Comparison of ENCODE assay signal across 1 cellular context in the genomic region with DNA sequence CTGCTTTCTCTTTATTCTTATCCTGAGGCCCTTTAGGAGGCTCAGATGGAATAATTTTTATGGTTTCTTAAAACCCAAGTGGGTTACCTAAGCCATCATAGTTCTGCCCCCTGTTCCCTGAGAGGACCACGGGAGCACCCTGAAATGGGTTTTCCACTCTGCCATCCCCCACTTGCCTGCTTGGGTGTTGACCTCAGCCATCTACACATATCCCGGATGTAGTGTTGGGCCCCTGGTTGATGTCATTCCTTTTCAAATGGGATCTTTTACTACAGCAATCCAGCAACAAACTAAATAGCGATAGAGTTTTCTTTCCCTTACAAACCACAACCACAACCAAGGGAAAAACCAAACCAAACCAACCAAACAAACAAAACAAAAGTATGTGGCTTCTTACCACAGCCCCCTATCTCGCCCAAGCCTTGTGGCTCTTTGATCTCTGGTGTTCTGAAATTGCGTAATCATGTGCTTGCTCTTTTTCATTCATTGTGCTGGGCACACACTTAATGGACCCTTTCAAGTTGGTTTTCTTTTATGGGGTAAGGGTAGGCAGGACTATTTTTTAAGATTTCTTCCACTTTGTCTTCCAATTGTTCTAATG.
TF ChIP-seq lines count a peak whose summit lies in the region.

No MANE protein-coding gene starts in this region.

TF ChIP-seq in HepG2, 621 proteins besides CTCF, POLR2A, EP300 and RAD21 (continued from another document and continues in another):
- TF ChIP-seq, protein P1, sequence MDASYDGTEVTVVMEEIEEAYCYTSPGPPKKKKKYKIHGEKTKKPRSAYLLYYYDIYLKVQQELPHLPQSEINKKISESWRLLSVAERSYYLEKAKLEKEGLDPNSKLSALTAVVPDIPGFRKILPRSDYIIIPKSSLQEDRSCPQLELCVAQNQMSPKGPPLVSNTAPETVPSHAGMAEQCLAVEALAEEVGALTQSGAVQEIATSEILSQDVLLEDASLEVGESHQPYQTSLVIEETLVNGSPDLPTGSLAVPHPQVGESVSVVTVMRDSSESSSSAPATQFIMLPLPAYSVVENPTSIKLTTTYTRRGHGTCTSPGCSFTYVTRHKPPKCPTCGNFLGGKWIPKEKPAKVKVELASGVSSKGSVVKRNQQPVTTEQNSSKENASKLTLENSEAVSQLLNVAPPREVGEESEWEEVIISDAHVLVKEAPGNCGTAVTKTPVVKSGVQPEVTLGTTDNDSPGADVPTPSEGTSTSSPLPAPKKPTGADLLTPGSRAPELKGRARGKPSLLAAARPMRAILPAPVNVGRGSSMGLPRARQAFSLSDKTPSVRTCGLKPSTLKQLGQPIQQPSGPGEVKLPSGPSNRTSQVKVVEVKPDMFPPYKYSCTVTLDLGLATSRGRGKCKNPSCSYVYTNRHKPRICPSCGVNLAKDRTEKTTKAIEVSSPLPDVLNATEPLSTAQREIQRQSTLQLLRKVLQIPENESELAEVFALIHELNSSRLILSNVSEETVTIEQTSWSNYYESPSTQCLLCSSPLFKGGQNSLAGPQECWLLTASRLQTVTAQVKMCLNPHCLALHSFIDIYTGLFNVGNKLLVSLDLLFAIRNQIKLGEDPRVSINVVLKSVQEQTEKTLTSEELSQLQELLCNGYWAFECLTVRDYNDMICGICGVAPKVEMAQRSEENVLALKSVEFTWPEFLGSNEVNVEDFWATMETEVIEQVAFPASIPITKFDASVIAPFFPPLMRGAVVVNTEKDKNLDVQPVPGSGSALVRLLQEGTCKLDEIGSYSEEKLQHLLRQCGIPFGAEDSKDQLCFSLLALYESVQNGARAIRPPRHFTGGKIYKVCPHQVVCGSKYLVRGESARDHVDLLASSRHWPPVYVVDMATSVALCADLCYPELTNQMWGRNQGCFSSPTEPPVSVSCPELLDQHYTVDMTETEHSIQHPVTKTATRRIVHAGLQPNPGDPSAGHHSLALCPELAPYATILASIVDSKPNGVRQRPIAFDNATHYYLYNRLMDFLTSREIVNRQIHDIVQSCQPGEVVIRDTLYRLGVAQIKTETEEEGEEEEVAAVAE (CRISPR knock-in tag; IDR thresholded peaks at IDR 0.05; ENCODE audit: borderline replicate concordance), result 0 out of 2 replicates have a peak, but pooled peaks have one; percentile 37
- TF ChIP-seq MIXL1 (CRISPR knock-in tag; IDR thresholded peaks at IDR 0.05), result no peak
- TF ChIP-seq FOXA3 (CRISPR knock-in tag; IDR thresholded peaks at IDR 0.05), result peak; percentile 40; the same call in 1 of the 2 replicates
- TF ChIP-seq ZNF674 (CRISPR knock-in tag; IDR thresholded peaks at IDR 0.05; ENCODE audit: low read depth), result no peak
- TF ChIP-seq TCF7L2 (IDR thresholded peaks at IDR 0.05; ENCODE audit: low read depth, low read length), result peak; percentile 82
- TF ChIP-seq MATR3 (CRISPR knock-in tag; IDR thresholded peaks at IDR 0.05), result no peak
- TF ChIP-seq, protein P2, sequence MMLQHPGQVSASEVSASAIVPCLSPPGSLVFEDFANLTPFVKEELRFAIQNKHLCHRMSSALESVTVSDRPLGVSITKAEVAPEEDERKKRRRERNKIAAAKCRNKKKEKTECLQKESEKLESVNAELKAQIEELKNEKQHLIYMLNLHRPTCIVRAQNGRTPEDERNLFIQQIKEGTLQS (CRISPR knock-in tag; IDR thresholded peaks at IDR 0.05), result no peak
- no peak for TF ChIP-seq PCBP1 (IDR thresholded peaks at IDR 0.05; ENCODE audit: borderline replicate concordance, low read depth, low read length)
- TF ChIP-seq FOXA1 (IDR thresholded peaks at IDR 0.05), result no peak
- 0 out of 2 replicates have a peak, but pooled peaks have one; percentile 16 for TF ChIP-seq FOXA1 (CRISPR knock-in tag; IDR thresholded peaks at IDR 0.05)
- peak; percentile 68; the same call in 1 of the 2 replicates for TF ChIP-seq KDM1A (CRISPR knock-in tag; IDR thresholded peaks at IDR 0.05)
- TF ChIP-seq, protein P3, sequence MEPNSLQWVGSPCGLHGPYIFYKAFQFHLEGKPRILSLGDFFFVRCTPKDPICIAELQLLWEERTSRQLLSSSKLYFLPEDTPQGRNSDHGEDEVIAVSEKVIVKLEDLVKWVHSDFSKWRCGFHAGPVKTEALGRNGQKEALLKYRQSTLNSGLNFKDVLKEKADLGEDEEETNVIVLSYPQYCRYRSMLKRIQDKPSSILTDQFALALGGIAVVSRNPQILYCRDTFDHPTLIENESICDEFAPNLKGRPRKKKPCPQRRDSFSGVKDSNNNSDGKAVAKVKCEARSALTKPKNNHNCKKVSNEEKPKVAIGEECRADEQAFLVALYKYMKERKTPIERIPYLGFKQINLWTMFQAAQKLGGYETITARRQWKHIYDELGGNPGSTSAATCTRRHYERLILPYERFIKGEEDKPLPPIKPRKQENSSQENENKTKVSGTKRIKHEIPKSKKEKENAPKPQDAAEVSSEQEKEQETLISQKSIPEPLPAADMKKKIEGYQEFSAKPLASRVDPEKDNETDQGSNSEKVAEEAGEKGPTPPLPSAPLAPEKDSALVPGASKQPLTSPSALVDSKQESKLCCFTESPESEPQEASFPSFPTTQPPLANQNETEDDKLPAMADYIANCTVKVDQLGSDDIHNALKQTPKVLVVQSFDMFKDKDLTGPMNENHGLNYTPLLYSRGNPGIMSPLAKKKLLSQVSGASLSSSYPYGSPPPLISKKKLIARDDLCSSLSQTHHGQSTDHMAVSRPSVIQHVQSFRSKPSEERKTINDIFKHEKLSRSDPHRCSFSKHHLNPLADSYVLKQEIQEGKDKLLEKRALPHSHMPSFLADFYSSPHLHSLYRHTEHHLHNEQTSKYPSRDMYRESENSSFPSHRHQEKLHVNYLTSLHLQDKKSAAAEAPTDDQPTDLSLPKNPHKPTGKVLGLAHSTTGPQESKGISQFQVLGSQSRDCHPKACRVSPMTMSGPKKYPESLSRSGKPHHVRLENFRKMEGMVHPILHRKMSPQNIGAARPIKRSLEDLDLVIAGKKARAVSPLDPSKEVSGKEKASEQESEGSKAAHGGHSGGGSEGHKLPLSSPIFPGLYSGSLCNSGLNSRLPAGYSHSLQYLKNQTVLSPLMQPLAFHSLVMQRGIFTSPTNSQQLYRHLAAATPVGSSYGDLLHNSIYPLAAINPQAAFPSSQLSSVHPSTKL (CRISPR knock-in tag; IDR thresholded peaks at IDR 0.05), result peak; percentile 77
- TF ChIP-seq, protein P4, sequence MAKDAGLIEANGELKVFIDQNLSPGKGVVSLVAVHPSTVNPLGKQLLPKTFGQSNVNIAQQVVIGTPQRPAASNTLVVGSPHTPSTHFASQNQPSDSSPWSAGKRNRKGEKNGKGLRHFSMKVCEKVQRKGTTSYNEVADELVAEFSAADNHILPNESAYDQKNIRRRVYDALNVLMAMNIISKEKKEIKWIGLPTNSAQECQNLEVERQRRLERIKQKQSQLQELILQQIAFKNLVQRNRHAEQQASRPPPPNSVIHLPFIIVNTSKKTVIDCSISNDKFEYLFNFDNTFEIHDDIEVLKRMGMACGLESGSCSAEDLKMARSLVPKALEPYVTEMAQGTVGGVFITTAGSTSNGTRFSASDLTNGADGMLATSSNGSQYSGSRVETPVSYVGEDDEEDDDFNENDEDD (CRISPR knock-in tag; IDR thresholded peaks at IDR 0.05; ENCODE audit: borderline replicate concordance), result no peak
- peak; percentile 72 for TF ChIP-seq HNF4A (CRISPR knock-in tag; IDR thresholded peaks at IDR 0.05)
- TF ChIP-seq GATAD2A (CRISPR knock-in tag; IDR thresholded peaks at IDR 0.05), result peak; percentile 77
- no peak for TF ChIP-seq ZSCAN29 (CRISPR knock-in tag; conservative IDR thresholded peaks at IDR 0.05)
- TF ChIP-seq, protein P5, sequence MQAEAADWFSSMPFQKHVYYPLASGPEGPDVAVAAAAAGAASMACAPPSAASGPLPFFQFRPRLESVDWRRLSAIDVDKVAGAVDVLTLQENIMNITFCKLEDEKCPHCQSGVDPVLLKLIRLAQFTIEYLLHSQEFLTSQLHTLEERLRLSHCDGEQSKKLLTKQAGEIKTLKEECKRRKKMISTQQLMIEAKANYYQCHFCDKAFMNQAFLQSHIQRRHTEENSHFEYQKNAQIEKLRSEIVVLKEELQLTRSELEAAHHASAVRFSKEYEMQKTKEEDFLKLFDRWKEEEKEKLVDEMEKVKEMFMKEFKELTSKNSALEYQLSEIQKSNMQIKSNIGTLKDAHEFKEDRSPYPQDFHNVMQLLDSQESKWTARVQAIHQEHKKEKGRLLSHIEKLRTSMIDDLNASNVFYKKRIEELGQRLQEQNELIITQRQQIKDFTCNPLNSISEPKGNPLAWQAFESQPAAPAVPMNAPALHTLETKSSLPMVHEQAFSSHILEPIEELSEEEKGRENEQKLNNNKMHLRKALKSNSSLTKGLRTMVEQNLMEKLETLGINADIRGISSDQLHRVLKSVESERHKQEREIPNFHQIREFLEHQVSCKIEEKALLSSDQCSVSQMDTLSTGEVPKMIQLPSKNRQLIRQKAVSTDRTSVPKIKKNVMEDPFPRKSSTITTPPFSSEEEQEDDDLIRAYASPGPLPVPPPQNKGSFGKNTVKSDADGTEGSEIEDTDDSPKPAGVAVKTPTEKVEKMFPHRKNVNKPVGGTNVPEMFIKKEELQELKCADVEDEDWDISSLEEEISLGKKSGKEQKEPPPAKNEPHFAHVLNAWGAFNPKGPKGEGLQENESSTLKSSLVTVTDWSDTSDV (CRISPR knock-in tag; IDR thresholded peaks at IDR 0.05), result no peak
- no peak for TF ChIP-seq NKX3-1 (CRISPR knock-in tag; IDR thresholded peaks at IDR 0.05)
- TF ChIP-seq ZNF547 (CRISPR knock-in tag; IDR thresholded peaks at IDR 0.05), result no peak
- TF ChIP-seq, protein P6, sequence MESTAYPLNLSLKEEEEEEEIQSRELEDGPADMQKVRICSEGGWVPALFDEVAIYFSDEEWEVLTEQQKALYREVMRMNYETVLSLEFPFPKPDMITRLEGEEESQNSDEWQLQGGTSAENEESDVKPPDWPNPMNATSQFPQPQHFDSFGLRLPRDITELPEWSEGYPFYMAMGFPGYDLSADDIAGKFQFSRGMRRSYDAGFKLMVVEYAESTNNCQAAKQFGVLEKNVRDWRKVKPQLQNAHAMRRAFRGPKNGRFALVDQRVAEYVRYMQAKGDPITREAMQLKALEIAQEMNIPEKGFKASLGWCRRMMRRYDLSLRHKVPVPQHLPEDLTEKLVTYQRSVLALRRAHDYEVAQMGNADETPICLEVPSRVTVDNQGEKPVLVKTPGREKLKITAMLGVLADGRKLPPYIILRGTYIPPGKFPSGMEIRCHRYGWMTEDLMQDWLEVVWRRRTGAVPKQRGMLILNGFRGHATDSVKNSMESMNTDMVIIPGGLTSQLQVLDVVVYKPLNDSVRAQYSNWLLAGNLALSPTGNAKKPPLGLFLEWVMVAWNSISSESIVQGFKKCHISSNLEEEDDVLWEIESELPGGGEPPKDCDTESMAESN (CRISPR knock-in tag; conservative IDR thresholded peaks at IDR 0.05), result no peak
- TF ChIP-seq ZNF260 (CRISPR knock-in tag; IDR thresholded peaks at IDR 0.05; ENCODE audit: borderline replicate concordance, low read depth), result no peak
- TF ChIP-seq, protein P7, sequence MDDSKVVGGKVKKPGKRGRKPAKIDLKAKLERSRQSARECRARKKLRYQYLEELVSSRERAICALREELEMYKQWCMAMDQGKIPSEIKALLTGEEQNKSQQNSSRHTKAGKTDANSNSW (CRISPR knock-in tag; IDR thresholded peaks at IDR 0.05; ENCODE audit: borderline replicate concordance), result no peak
- no peak for TF ChIP-seq ZNF225 (CRISPR knock-in tag; IDR thresholded peaks at IDR 0.05)
- TF ChIP-seq SMAD9 (CRISPR knock-in tag; IDR thresholded peaks at IDR 0.05), result no peak
- no peak for TF ChIP-seq NCOR1 (IDR thresholded peaks at IDR 0.05; ENCODE audit: borderline replicate concordance, low read length)
- TF ChIP-seq CEBPB (IDR thresholded peaks at IDR 0.05; ENCODE audit: borderline replicate concordance, low read depth, low read length), result peak; percentile 99
- TF ChIP-seq THAP11 (CRISPR knock-in tag; IDR thresholded peaks at IDR 0.05), result peak; percentile 51; the same call in 1 of the 2 replicates
- TF ChIP-seq NCOA2 (CRISPR knock-in tag; IDR thresholded peaks at IDR 0.05), result 0 out of 2 replicates have a peak, but pooled peaks have one; percentile 30
- TF ChIP-seq ZNF614 (CRISPR knock-in tag; IDR thresholded peaks at IDR 0.05; ENCODE audit: borderline replicate concordance), result peak; percentile 51; the same call in 1 of the 2 replicates
- no peak for TF ChIP-seq CENPX (CRISPR knock-in tag; IDR thresholded peaks at IDR 0.05)
- TF ChIP-seq MYNN (CRISPR knock-in tag; IDR thresholded peaks at IDR 0.05; ENCODE audit: low read depth), result no peak
- TF ChIP-seq, protein P8, sequence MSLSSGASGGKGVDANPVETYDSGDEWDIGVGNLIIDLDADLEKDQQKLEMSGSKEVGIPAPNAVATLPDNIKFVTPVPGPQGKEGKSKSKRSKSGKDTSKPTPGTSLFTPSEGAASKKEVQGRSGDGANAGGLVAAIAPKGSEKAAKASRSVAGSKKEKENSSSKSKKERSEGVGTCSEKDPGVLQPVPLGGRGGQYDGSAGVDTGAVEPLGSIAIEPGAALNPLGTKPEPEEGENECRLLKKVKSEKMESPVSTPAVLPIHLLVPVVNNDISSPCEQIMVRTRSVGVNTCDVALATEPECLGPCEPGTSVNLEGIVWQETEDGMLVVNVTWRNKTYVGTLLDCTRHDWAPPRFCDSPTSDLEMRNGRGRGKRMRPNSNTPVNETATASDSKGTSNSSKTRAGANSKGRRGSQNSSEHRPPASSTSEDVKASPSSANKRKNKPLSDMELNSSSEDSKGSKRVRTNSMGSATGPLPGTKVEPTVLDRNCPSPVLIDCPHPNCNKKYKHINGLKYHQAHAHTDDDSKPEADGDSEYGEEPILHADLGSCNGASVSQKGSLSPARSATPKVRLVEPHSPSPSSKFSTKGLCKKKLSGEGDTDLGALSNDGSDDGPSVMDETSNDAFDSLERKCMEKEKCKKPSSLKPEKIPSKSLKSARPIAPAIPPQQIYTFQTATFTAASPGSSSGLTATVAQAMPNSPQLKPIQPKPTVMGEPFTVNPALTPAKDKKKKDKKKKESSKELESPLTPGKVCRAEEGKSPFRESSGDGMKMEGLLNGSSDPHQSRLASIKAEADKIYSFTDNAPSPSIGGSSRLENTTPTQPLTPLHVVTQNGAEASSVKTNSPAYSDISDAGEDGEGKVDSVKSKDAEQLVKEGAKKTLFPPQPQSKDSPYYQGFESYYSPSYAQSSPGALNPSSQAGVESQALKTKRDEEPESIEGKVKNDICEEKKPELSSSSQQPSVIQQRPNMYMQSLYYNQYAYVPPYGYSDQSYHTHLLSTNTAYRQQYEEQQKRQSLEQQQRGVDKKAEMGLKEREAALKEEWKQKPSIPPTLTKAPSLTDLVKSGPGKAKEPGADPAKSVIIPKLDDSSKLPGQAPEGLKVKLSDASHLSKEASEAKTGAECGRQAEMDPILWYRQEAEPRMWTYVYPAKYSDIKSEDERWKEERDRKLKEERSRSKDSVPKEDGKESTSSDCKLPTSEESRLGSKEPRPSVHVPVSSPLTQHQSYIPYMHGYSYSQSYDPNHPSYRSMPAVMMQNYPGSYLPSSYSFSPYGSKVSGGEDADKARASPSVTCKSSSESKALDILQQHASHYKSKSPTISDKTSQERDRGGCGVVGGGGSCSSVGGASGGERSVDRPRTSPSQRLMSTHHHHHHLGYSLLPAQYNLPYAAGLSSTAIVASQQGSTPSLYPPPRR (CRISPR knock-in tag; IDR thresholded peaks at IDR 0.05; ENCODE audit: borderline replicate concordance), result no peak
- TF ChIP-seq, protein P9, sequence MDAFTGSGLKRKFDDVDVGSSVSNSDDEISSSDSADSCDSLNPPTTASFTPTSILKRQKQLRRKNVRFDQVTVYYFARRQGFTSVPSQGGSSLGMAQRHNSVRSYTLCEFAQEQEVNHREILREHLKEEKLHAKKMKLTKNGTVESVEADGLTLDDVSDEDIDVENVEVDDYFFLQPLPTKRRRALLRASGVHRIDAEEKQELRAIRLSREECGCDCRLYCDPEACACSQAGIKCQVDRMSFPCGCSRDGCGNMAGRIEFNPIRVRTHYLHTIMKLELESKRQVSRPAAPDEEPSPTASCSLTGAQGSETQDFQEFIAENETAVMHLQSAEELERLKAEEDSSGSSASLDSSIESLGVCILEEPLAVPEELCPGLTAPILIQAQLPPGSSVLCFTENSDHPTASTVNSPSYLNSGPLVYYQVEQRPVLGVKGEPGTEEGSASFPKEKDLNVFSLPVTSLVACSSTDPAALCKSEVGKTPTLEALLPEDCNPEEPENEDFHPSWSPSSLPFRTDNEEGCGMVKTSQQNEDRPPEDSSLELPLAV (CRISPR knock-in tag; conservative IDR thresholded peaks at IDR 0.05; ENCODE audit: low read depth), result no peak
- peak; percentile 16 for TF ChIP-seq XRCC5 (optimal IDR thresholded peaks at IDR 0.05; ENCODE audit: low read length)
- TF ChIP-seq ATF7-NPFF (CRISPR knock-in tag; IDR thresholded peaks at IDR 0.05; ENCODE audit: low read depth), result no peak
